ENCODE assay signal across 1 cellular context in genomic region chr22:41343717-41344116, GRCh38.
TF ChIP-seq lines count a peak whose summit lies in the region.

No MANE protein-coding gene starts in this region.

TF ChIP-seq in IMR-90, 13 proteins besides CTCF, POLR2A, EP300 and RAD21 (continued from another document):
- TF ChIP-seq, protein P1, sequence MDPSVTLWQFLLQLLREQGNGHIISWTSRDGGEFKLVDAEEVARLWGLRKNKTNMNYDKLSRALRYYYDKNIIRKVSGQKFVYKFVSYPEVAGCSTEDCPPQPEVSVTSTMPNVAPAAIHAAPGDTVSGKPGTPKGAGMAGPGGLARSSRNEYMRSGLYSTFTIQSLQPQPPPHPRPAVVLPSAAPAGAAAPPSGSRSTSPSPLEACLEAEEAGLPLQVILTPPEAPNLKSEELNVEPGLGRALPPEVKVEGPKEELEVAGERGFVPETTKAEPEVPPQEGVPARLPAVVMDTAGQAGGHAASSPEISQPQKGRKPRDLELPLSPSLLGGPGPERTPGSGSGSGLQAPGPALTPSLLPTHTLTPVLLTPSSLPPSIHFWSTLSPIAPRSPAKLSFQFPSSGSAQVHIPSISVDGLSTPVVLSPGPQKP (IDR thresholded peaks at IDR 0.05; ENCODE audit: borderline replicate concordance, low read depth, low read length) = no peak
